Comparison of ENCODE assay signal across 30 cellular contexts in the genomic region with DNA sequence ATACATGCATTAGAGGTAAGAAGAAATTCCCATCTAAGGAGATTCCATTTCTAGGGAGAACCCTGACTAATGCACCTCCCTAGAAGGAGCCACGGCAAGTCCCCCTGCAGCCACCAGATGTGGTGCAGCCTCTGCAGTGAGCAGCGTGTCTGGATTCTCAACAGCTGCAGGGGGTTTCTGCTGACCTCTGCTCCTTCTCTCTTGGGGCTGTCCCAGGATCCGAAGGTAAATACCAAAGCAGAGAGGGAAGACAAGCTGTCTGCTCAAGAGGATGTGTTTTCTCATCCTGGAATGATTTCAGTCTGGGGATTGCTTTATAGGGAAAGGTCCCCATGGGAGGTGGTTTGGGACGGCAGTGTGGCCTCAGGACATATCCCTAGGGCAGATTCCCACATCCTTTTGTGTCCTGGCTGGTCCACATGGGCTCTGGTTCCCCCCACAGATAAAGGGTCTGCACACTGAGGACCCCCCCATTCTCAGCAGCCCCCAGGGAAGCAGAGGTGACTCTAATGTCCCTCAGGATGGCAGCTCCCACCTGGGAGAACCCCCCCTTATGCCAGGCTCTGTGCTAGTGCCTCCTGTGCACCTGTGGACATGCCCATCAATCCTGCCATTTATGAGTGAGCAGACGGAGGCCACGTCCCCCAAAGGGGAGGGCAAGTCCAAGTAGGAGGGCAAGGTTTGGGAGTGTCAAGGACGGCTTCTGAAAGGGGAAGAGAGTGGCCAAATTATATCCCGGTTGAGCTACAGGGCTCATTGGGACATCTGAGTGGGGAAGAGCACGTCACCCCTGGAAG. TPM values are rescaled to one million over a fixed set of nuclear protein-coding genes. Genes with fewer than 3 reads are reported as not detected.
DNase-seq lines count a peak whose midpoint lies in the region; ATAC-seq and TF ChIP-seq lines count a peak whose summit lies in the region.
"Had no signal": no experiment of that assay in that cellular context is flagged by ENCODE, and none has a peak within 500 bp of the region (broad histone marks: within the 10 kb centered on the region; RNA-seq: fewer than 3 reads in every experiment).

No MANE protein-coding gene starts in this region.

- peaks cover 0 to 25% (median 22%) of the 10 kb centered on the region in 4 donors for H3K4me1 ChIP-seq in sigmoid colon
- no peaks in the 10 kb centered on the region for H3K4me1 ChIP-seq in colonic mucosa
- H3K4me1 ChIP-seq: A549 had no signal

- TF ChIP-seq POLR2A in NB4 (IDR thresholded peaks at IDR 0.05; ENCODE audit: extremely low read depth, insufficient read length), result no peak
- TF ChIP-seq POLR2A in sigmoid colon (IDR thresholded peaks at IDR 0.05), result no peak

- peak; percentile 37 for ATAC-seq in esophagus mucosa
- ATAC-seq in GM18867 (IDR thresholded peaks at IDR 0.05; ENCODE audit: unreplicated experiment), result no peak
- no peak for ATAC-seq in activated CD4-positive, CD25-positive, alpha-beta regulatory T cell treated with anti-CD3 and anti-CD28 coated beads, Interleukin-2, amount 50 U/mL, for 24 hours
- ATAC-seq: A549, GM12878 had no signal

- TF ChIP-seq EP300 in sigmoid colon (IDR thresholded peaks at IDR 0.05), result no peak

- H3K4me3 ChIP-seq in NB4 (ENCODE audit: low read depth, low read length) (no peak overlapping the region), sigmoid colon (no peak overlapping the region), colonic mucosa (no peak overlapping the region)
- H3K4me3 ChIP-seq: A549; BLaER1 treated with 17β-estradiol and CSF1 and Interleukin-3, amounts not matched to agents 10 nM and 100 nM; GM12878; Peyer's patch; SK-N-MC had no signal

- DNase-seq in NB4 (ENCODE audit: low read depth) (peak; percentile 27), sigmoid colon (peak; percentile 42), NCI-H82 treated with DMSO at 0.1 percent for 48 hours (lab: John Stamatoyannopoulos, UW; ENCODE audit: unreplicated experiment) (no peak), colonic mucosa (no peak)
- DNase-seq: AML-193; CD4-positive, alpha-beta memory T cell; COR-L47; EL; GDM1; HCEC 1CT; KBM-7; MV-4-11; NCI-H1105 treated with DMSO at 0.1 percent for 48 hours; NCI-H2029; NCI-H2227 treated with DMSO at 0.1 percent for 48 hours; NCI-H526 treated with DMSO at 0.1 percent for 48 hours; OCI-M1; SIG-M5 had no signal

- H3K27ac ChIP-seq in sigmoid colon, result no peak overlapping the region
- H3K27ac ChIP-seq in colonic mucosa, result no peak overlapping the region
- H3K27ac ChIP-seq: A549; BLaER1 treated with 17β-estradiol and CSF1 and Interleukin-3, amounts not matched to agents 10 nM and 100 nM; Peyer's patch; SK-N-MC had no signal

- H3K9me3 ChIP-seq in sigmoid colon, result no peaks in the 10 kb centered on the region
- no peaks in the 10 kb centered on the region for H3K9me3 ChIP-seq in colonic mucosa
- H3K9me3 ChIP-seq: A549; BLaER1 treated with 17β-estradiol and CSF1 and Interleukin-3, amounts not matched to agents 10 nM and 100 nM; Peyer's patch had no signal

- H3K9ac ChIP-seq in colonic mucosa (ENCODE audit: low read depth in 2 of 2, low read length in 2 of 2), result peak overlapping the region in 1 of 2 donors; percentile 35
- H3K9ac ChIP-seq: BLaER1 treated with 17β-estradiol and CSF1 and Interleukin-3, amounts not matched to agents 10 nM and 100 nM had no signal

- H3K36me3 ChIP-seq in sigmoid colon, result no peaks in the 10 kb centered on the region
- no peaks in the 10 kb centered on the region for H3K36me3 ChIP-seq in colonic mucosa
- H3K36me3 ChIP-seq: BLaER1 treated with 17β-estradiol and CSF1 and Interleukin-3, amounts not matched to agents 10 nM and 100 nM; Peyer's patch had no signal

- WGBS in sigmoid colon, 2 donors, result 43 to 61% methylated on average over 9 of the region's 9 CpGs

- intact Hi-C loops in sigmoid colon (cut with DNase I), result no loop called here
- intact Hi-C loops in colonic mucosa (cut with DNase I), result no loop called here

- no peak for TF ChIP-seq CTCF in NB4 (IDR thresholded peaks at IDR 0.05; ENCODE audit: low read depth, low read length)
- TF ChIP-seq CTCF in sigmoid colon (IDR thresholded peaks at IDR 0.05), result no peak
- TF ChIP-seq CTCF in colonic mucosa (IDR thresholded peaks at IDR 0.05), result no peak

- H3K27me3 ChIP-seq in sigmoid colon (no peaks in the 10 kb centered on the region), colonic mucosa (no peaks in the 10 kb centered on the region)
- H3K27me3 ChIP-seq: BLaER1 treated with 17β-estradiol and CSF1 and Interleukin-3, amounts not matched to agents 10 nM and 100 nM; Peyer's patch had no signal

RNA-seq across cellular contexts. Expression of a gene that starts 10.3 kb away (rescaled TPM):
- not detected for total RNA-seq in esophagus mucosa
- total RNA-seq in sigmoid colon, result not detected
- under 1 TPM in 1 of 3 donors, not detected in 2; under 0.01 TPM for polyA plus RNA-seq in sigmoid colon
- total RNA-seq in colonic mucosa, result not detected
- total RNA-seq: CD4-positive, alpha-beta memory T cell; GM12878; H1; LHCN-M2; MCF 10A; NCI-H460; Peyer's patch had no signal
- polyA plus RNA-seq: A549; CD4-positive, alpha-beta memory T cell; GM12878; H1 had no signal

RNA-seq across cellular contexts. Expression of a gene that starts 38.3 kb away (rescaled TPM):
- total RNA-seq in esophagus mucosa (not detected), sigmoid colon (not detected), colonic mucosa (not detected)
- not detected for polyA plus RNA-seq in sigmoid colon
- total RNA-seq: CD4-positive, alpha-beta memory T cell; GM12878; H1; LHCN-M2; MCF 10A; NCI-H460; Peyer's patch had no signal
- polyA plus RNA-seq: A549; CD4-positive, alpha-beta memory T cell; GM12878; H1 had no signal

RNA-seq across cellular contexts. Expression of a gene that starts 39.4 kb away (rescaled TPM):
- total RNA-seq in esophagus mucosa (not detected), sigmoid colon (not detected), colonic mucosa (not detected)
- polyA plus RNA-seq in sigmoid colon, result not detected
- total RNA-seq: CD4-positive, alpha-beta memory T cell; GM12878; H1; LHCN-M2; MCF 10A; NCI-H460; Peyer's patch had no signal
- polyA plus RNA-seq: A549; CD4-positive, alpha-beta memory T cell; GM12878; H1 had no signal

RNA-seq across cellular contexts. Expression of a gene that starts 49.4 kb away (rescaled TPM):
- not detected for total RNA-seq in esophagus mucosa
- not detected for total RNA-seq in sigmoid colon
- polyA plus RNA-seq in sigmoid colon, result not detected
- not detected for total RNA-seq in colonic mucosa
- total RNA-seq: CD4-positive, alpha-beta memory T cell; GM12878; H1; LHCN-M2; MCF 10A; NCI-H460; Peyer's patch had no signal
- polyA plus RNA-seq: A549; CD4-positive, alpha-beta memory T cell; GM12878; H1 had no signal

Comparison
In these comparisons a context has a peak if more than half of its experiments do, and no peak if none do; other contexts are left out.
1. DNase-seq: peak in NB4 (single experiment) and sigmoid colon (single experiment); none in NCI-H82 treated with DMSO at 0.1 percent for 48 hours (single experiment) and colonic mucosa (single experiment).